ENCODE assay signal across 27 cellular contexts in genomic region chr4:84563002-84563401, GRCh38. TPM values are rescaled to one million over a fixed set of nuclear protein-coding genes. Genes with fewer than 3 reads are reported as not detected.
"Had no signal": no experiment of that assay in that cellular context is flagged by ENCODE, and none has a peak within 500 bp of the region (broad histone marks: within the 10 kb centered on the region; RNA-seq: fewer than 3 reads in every experiment).

No MANE protein-coding gene starts in this region.

- H3K9me3 Mint-ChIP-seq: activated CD4-positive, alpha-beta T cell treated with anti-CD3 and anti-CD28 coated beads, Interleukin-2, amount 10 ng/mL, durations not matched to agents 24 days and 14 days; activated CD8-positive, alpha-beta T cell treated with anti-CD3 and anti-CD28 coated beads for 36 hours; activated naive CD4-positive, alpha-beta T cell treated with anti-CD3 and anti-CD28 coated beads, Interleukin-2, amount 50 U/mL, for 24 hours; brain; dendritic cell treated with granulocyte-macrophage colony-stimulating factor and Interleukin-4, amounts not matched to agents 40 ng/mL and 50 ng/mL, for 4 days; stimulated activated naive CD8-positive, alpha-beta T cell treated with anti-CD3 and anti-CD28 coated beads, Interleukin-15, Interleukin-2, amounts not matched to agents 100 ng/mL and 50 ng/mL, for 24 hours had no signal

- H3K27me3 ChIP-seq: ovary, upper lobe of left lung had no signal

- H3K4me3 Mint-ChIP-seq: activated CD4-positive, alpha-beta T cell treated with anti-CD3 and anti-CD28 coated beads, Interleukin-2, amount 10 ng/mL, durations not matched to agents 24 days and 14 days; activated CD8-positive, alpha-beta memory T cell treated with anti-CD3 and anti-CD28 coated beads, Interleukin-2, amount 10 ng/mL, durations not matched to agents 7 days and 5 days; activated CD8-positive, alpha-beta T cell treated with anti-CD3 and anti-CD28 coated beads for 36 hours; activated naive CD4-positive, alpha-beta T cell treated with anti-CD3 and anti-CD28 coated beads, Interleukin-2, amount 50 U/mL, for 24 hours; brain; dendritic cell treated with granulocyte-macrophage colony-stimulating factor and Interleukin-4, amounts not matched to agents 40 ng/mL and 50 ng/mL, for 4 days; natural killer cell treated with Interleukin-12 subunit alpha and Interleukin-12 subunit beta and Interleukin-15 and Interleukin-18, amount 100 ng/mL, for 72 hours; stimulated activated naive CD8-positive, alpha-beta T cell treated with anti-CD3 and anti-CD28 coated beads, Interleukin-15, Interleukin-2, amounts not matched to agents 100 ng/mL and 50 ng/mL, for 24 hours had no signal

- H3K27me3 Mint-ChIP-seq: brain had no signal

- H3K4me1 Mint-ChIP-seq: activated CD4-positive, alpha-beta T cell treated with anti-CD3 and anti-CD28 coated beads, Interleukin-2, amount 10 ng/mL, durations not matched to agents 24 days and 14 days; activated CD8-positive, alpha-beta memory T cell treated with anti-CD3 and anti-CD28 coated beads, Interleukin-2, amount 10 ng/mL, durations not matched to agents 7 days and 5 days; activated naive CD4-positive, alpha-beta T cell treated with anti-CD3 and anti-CD28 coated beads, Interleukin-2, amount 50 U/mL, for 24 hours; brain had no signal

- H3K9me3 ChIP-seq: left ventricle myocardium inferior, neutrophil, prostate gland, upper lobe of left lung had no signal

- DNase-seq: activated CD4-positive, alpha-beta T cell treated with anti-CD3 and anti-CD28 coated beads, Interleukin-2, amount 10 ng/mL, durations not matched to agents 24 days and 14 days; activated CD8-positive, alpha-beta memory T cell treated with anti-CD3 and anti-CD28 coated beads, Interleukin-2, amount 10 ng/mL, durations not matched to agents 7 days and 5 days; activated CD8-positive, alpha-beta T cell treated with anti-CD3 and anti-CD28 coated beads for 36 hours; activated gamma-delta T cell treated with Interleukin-2 at 50 U/mL for 16 hours; activated T-cell treated with anti-CD3 and anti-CD28 coated beads for 4 hours; aorta; effector CD4-positive, alpha-beta T cell; erythroblast; hypothalamus; left ventricle myocardium inferior; mammary epithelial cell; midbrain; ovary; stimulated activated CD4-positive, alpha-beta T cell treated with anti-CD3 and anti-CD28 coated beads, Interleukin-4, amount 100 ng/mL, for 24 hours; upper lobe of left lung had no signal

- H3K27ac Mint-ChIP-seq: activated CD4-positive, alpha-beta T cell treated with anti-CD3 and anti-CD28 coated beads, Interleukin-2, amount 10 ng/mL, durations not matched to agents 24 days and 14 days; activated CD8-positive, alpha-beta memory T cell treated with anti-CD3 and anti-CD28 coated beads, Interleukin-2, amount 10 ng/mL, durations not matched to agents 7 days and 5 days; activated CD8-positive, alpha-beta T cell treated with anti-CD3 and anti-CD28 coated beads for 36 hours; activated naive CD4-positive, alpha-beta T cell treated with anti-CD3 and anti-CD28 coated beads, Interleukin-2, amount 50 U/mL, for 24 hours; brain; dendritic cell treated with granulocyte-macrophage colony-stimulating factor and Interleukin-4, amounts not matched to agents 40 ng/mL and 50 ng/mL, for 4 days; natural killer cell treated with Interleukin-12 subunit alpha and Interleukin-12 subunit beta and Interleukin-15 and Interleukin-18, amount 100 ng/mL, for 72 hours; stimulated activated naive CD8-positive, alpha-beta T cell treated with anti-CD3 and anti-CD28 coated beads, Interleukin-15, Interleukin-2, amounts not matched to agents 100 ng/mL and 50 ng/mL, for 24 hours had no signal

- H3K4me1 ChIP-seq: left ventricle myocardium inferior, prostate gland, upper lobe of left lung had no signal

- H3K27ac ChIP-seq: left ventricle myocardium inferior, neutrophil, ovary, prostate gland, upper lobe of left lung had no signal

- FAIRE-seq: endometrium, frontal cortex had no signal

- H3K36me3 Mint-ChIP-seq: activated CD8-positive, alpha-beta memory T cell treated with anti-CD3 and anti-CD28 coated beads, Interleukin-2, amount 10 ng/mL, durations not matched to agents 7 days and 5 days; activated naive CD4-positive, alpha-beta T cell treated with anti-CD3 and anti-CD28 coated beads, Interleukin-2, amount 50 U/mL, for 24 hours; brain; natural killer cell treated with Interleukin-12 subunit alpha and Interleukin-12 subunit beta and Interleukin-15 and Interleukin-18, amount 100 ng/mL, for 72 hours had no signal

- ATAC-seq: activated CD4-positive, CD25-positive, alpha-beta regulatory T cell treated with anti-CD3 and anti-CD28 coated beads, Interleukin-2, amount 50 U/mL, for 24 hours; activated CD8-positive, alpha-beta memory T cell treated with anti-CD3 and anti-CD28 coated beads, Interleukin-2, amount 10 ng/mL, durations not matched to agents 7 days and 5 days; activated CD8-positive, alpha-beta T cell treated with anti-CD3 and anti-CD28 coated beads for 36 hours; natural killer cell treated with Interleukin-12 subunit alpha and Interleukin-12 subunit beta and Interleukin-15 and Interleukin-18, amount 100 ng/mL, for 72 hours had no signal

- H3K36me3 ChIP-seq: left ventricle myocardium inferior, neutrophil, ovary, prostate gland, upper lobe of left lung had no signal

- H3K4me3 ChIP-seq: left ventricle myocardium inferior, ovary, prostate gland, upper lobe of left lung had no signal

RNA-seq across cellular contexts. Expression of gene CDS1, which starts 19.9 kb away (rescaled TPM):
- total RNA-seq: activated CD4-positive, alpha-beta T cell treated with anti-CD3 and anti-CD28 coated beads, Interleukin-2, amount 10 ng/mL, durations not matched to agents 24 days and 14 days; activated CD8-positive, alpha-beta memory T cell treated with anti-CD3 and anti-CD28 coated beads, Interleukin-2, amount 10 ng/mL, durations not matched to agents 7 days and 5 days; cardiac septum; natural killer cell treated with Interleukin-12 subunit alpha and Interleukin-12 subunit beta and Interleukin-15 and Interleukin-18, amount 100 ng/mL, for 72 hours; T-helper 2 cell treated with Interferon-gamma antibody and Interleukin-4, amounts not matched to agents 100 ng/mL and 5 ng/mL, for 36 hours had no signal
